Comparison of ENCODE assay signal across 1 cellular context in the genomic region with DNA sequence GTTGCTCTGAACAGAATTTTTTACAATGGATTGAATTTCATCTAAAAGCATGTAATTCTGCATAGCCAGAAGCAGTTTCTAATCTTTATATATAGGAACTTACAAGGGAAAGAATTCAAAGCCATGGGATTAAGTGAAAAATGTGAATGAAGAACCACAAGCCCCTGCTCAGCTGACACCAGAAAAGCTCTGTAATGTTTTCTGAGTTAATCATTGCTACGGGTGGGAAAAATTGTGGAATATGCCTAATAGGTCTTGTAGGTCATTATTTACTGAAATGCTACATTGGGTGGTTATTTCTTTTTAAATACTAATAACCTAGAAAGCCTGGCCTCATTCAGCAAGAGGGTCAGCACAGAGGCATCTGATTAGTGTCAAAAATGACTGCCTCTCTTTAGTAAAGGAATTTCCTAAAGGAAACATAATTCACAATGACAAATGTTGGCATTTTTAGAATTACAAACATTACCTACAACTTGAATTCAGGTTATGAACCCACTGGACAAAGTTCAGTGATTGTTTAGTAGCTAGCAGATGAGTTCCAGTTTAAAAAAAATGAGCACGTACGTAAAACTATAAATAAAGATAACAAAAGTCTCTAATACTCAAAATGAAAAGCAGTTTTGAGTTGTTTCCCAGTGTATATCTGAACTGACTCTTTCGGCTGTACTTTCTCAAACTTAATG.
TF ChIP-seq lines count a peak whose summit lies in the region.

No MANE protein-coding gene starts in this region.

TF ChIP-seq in WTC11, 78 proteins besides CTCF, POLR2A, EP300 and RAD21 (continued from another document):
- TF ChIP-seq MLX (CRISPR knock-in tag; IDR thresholded peaks at IDR 0.05), result no peak
